1 cellular context compared by ENCODE assay signal in genomic region chr5:141968914-141969608, GRCh38.
A peak's percentile ranks its signal among the peaks of the same experiment; 100 is the strongest.
TF ChIP-seq lines count a peak whose summit lies in the region.

RNF14 (plus strand) TSS chr5:141969105; CDS start chr5:141973589, 4,484 bp downstream.

TF ChIP-seq in neural cell, 6 proteins besides CTCF, POLR2A, EP300 and RAD21 (continued from another document):
- TF ChIP-seq, protein P1, sequence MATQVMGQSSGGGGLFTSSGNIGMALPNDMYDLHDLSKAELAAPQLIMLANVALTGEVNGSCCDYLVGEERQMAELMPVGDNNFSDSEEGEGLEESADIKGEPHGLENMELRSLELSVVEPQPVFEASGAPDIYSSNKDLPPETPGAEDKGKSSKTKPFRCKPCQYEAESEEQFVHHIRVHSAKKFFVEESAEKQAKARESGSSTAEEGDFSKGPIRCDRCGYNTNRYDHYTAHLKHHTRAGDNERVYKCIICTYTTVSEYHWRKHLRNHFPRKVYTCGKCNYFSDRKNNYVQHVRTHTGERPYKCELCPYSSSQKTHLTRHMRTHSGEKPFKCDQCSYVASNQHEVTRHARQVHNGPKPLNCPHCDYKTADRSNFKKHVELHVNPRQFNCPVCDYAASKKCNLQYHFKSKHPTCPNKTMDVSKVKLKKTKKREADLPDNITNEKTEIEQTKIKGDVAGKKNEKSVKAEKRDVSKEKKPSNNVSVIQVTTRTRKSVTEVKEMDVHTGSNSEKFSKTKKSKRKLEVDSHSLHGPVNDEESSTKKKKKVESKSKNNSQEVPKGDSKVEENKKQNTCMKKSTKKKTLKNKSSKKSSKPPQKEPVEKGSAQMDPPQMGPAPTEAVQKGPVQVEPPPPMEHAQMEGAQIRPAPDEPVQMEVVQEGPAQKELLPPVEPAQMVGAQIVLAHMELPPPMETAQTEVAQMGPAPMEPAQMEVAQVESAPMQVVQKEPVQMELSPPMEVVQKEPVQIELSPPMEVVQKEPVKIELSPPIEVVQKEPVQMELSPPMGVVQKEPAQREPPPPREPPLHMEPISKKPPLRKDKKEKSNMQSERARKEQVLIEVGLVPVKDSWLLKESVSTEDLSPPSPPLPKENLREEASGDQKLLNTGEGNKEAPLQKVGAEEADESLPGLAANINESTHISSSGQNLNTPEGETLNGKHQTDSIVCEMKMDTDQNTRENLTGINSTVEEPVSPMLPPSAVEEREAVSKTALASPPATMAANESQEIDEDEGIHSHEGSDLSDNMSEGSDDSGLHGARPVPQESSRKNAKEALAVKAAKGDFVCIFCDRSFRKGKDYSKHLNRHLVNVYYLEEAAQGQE (IDR thresholded peaks at IDR 0.05; ENCODE audit: borderline replicate concordance) = peak; percentile 77
- peak; percentile 77 for TF ChIP-seq SMC3 (conservative IDR thresholded peaks at IDR 0.05; ENCODE audit: poor library complexity)
- peak; percentile 96 for TF ChIP-seq POLR2AphosphoS5 (IDR thresholded peaks at IDR 0.05)
- TF ChIP-seq TAF1 (IDR thresholded peaks at IDR 0.05; ENCODE audit: low read depth) = peak; percentile 13
